8 cellular contexts compared by ENCODE assay signal in genomic region chr5:180860273-180860886, GRCh38. TPM values are rescaled to one million over a fixed set of nuclear protein-coding genes. Genes with fewer than 3 reads are reported as not detected.
DNase-seq lines count a peak whose midpoint lies in the region; ATAC-seq and TF ChIP-seq lines count a peak whose summit lies in the region.

No MANE protein-coding gene starts in this region.

- TF ChIP-seq POLR2A in upper lobe of left lung (IDR thresholded peaks at IDR 0.05): no peak

- H3K27ac ChIP-seq in epithelial cell of prostate (peak overlapping the region; percentile 85), upper lobe of left lung (peak overlapping the region; percentile 87 to 96 (median 92))

- H3K27ac Mint-ChIP-seq in naive thymus-derived CD8-positive, alpha-beta T cell: peak overlapping the region; percentile 87 to 97 (median 96)

- H3K36me3 ChIP-seq in upper lobe of left lung: peaks cover 0 to 15% (median 1%) of the 10 kb centered on the region in 4 donors

- DNase-seq in AG09319 (ENCODE audit: extremely low read depth, low read depth) (no peak), NCI-H146 treated with DMSO at 0.1 percent for 48 hours (lab: John Stamatoyannopoulos, UW; ENCODE audit: unreplicated experiment) (peak; percentile 57), epithelial cell of prostate (ENCODE audit: low read depth, low spot score) (peak; percentile 5), upper lobe of left lung (no peak)
- peak in 7 of 10 donors; percentile 28 to 84 (median 56) for DNase-seq in naive thymus-derived CD8-positive, alpha-beta T cell

- ATAC-seq in GM18498 (IDR thresholded peaks at IDR 0.05; ENCODE audit: unreplicated experiment) (peak; percentile 57), HG02852 (IDR thresholded peaks at IDR 0.05; ENCODE audit: unreplicated experiment) (peak; percentile 53), upper lobe of left lung (ENCODE audit: low FRiP score in 2 of 2) (peak; percentile 29 to 75)
- ATAC-seq in naive thymus-derived CD8-positive, alpha-beta T cell: peak; percentile 75 to 81

- H3K9me3 ChIP-seq in upper lobe of left lung: no peaks in the 10 kb centered on the region

- no peaks in the 10 kb centered on the region for H3K27me3 Mint-ChIP-seq in naive thymus-derived CD8-positive, alpha-beta T cell

- peaks cover 21 to 40% (median 27%) of the 10 kb centered on the region in 4 donors for H3K4me1 Mint-ChIP-seq in naive thymus-derived CD8-positive, alpha-beta T cell

- no peaks in the 10 kb centered on the region for H3K9me3 Mint-ChIP-seq in naive thymus-derived CD8-positive, alpha-beta T cell

- no peak for TF ChIP-seq EP300 in upper lobe of left lung (IDR thresholded peaks at IDR 0.05)

- POLR2A ChIA-PET in naive thymus-derived CD8-positive, alpha-beta T cell (lab: Charles Lee): interaction anchor here (0.6 to 8.3 kb wide), 18 partner anchors 10 to 770 kb away, joined by 3 to 124 read pairs (median 4); partner anchors contain the start of gene MGAT1

- peak overlapping the region; percentile 83 to 95 (median 91) for H3K4me3 Mint-ChIP-seq in naive thymus-derived CD8-positive, alpha-beta T cell

- H3K4me3 ChIP-seq in WI38 (ENCODE audit: low read depth, low read length): peak overlapping the region; percentile 80
- H3K4me3 ChIP-seq in upper lobe of left lung: peak overlapping the region; percentile 58 to 100 (median 92)

- peaks cover 4 to 35% (median 9%) of the 10 kb centered on the region in 3 donors for H3K36me3 Mint-ChIP-seq in naive thymus-derived CD8-positive, alpha-beta T cell

- H3K27me3 ChIP-seq in upper lobe of left lung: no peaks in the 10 kb centered on the region

- TF ChIP-seq CTCF in AG09319 (IDR thresholded peaks at IDR 0.05; ENCODE audit: low read depth, low read length) (peak; percentile 17), WI38 (IDR thresholded peaks at IDR 0.05; ENCODE audit: low read depth, low read length) (no peak), upper lobe of left lung (IDR thresholded peaks at IDR 0.05) (peak in 1 of 6 experiments; percentile 14)

- WGBS in upper lobe of left lung, 2 donors: 0 to 1% methylated on average over 18 of the region's 18 CpGs

- peaks cover 8 to 15% (median 9%) of the 10 kb centered on the region in 4 donors for H3K4me1 ChIP-seq in upper lobe of left lung

RNA-seq across cellular contexts. Expression of gene ZFP62, which starts 0.7 kb away (rescaled TPM):
- total RNA-seq in naive thymus-derived CD8-positive, alpha-beta T cell: 10 to 100 TPM; 66.5 to 74.4 TPM
- 10 to 100 TPM; 20.0 to 26.0 (median 25.7) TPM for polyA plus RNA-seq in naive thymus-derived CD8-positive, alpha-beta T cell
- 10 to 100 TPM; 19.6 to 41.2 (median 26.1) TPM for total RNA-seq in upper lobe of left lung

RNA-seq across cellular contexts. Expression of gene BTNL8, which starts 38.6 kb away (rescaled TPM):
- total RNA-seq in naive thymus-derived CD8-positive, alpha-beta T cell: not detected
- polyA plus RNA-seq in naive thymus-derived CD8-positive, alpha-beta T cell: not detected
- total RNA-seq in upper lobe of left lung: 10 to 100 TPM in 1 of 6 donors, 1 to 10 TPM in 4, not detected in 1; 1.2 to 10.0 (median 3.6) TPM

RNA-seq across cellular contexts. Expression of gene MGAT1, which starts 57.8 kb away (rescaled TPM):
- 100 to 1,000 TPM; 195 to 205 TPM for total RNA-seq in naive thymus-derived CD8-positive, alpha-beta T cell
- 100 to 1,000 TPM; 108 to 149 (median 111) TPM for polyA plus RNA-seq in naive thymus-derived CD8-positive, alpha-beta T cell
- 100 to 1,000 TPM; 148 to 392 (median 277) TPM for total RNA-seq in upper lobe of left lung

Comparison
In these comparisons a context has a peak if more than half of its experiments do, and no peak if none do; other contexts are left out.
1. DNase-seq: peak in NCI-H146 treated with DMSO at 0.1 percent for 48 hours (single experiment), epithelial cell of prostate (single experiment) and naive thymus-derived CD8-positive, alpha-beta T cell (7 of 10); none in AG09319 (single experiment) and upper lobe of left lung (0 of 2).
2. Peak in every context shown above with its lines, with median percentiles within 50 percentile points of each other: ATAC-seq.